In genomic region chr7:97685952-97686351, GRCh38 we compare ENCODE assay signal across 9 cellular contexts. TPM values are rescaled to one million over a fixed set of nuclear protein-coding genes. Genes with fewer than 3 reads are reported as not detected.
"Had no signal": no experiment of that assay in that cellular context is flagged by ENCODE, and none has a peak within 500 bp of the region (broad histone marks: within the 10 kb centered on the region; RNA-seq: fewer than 3 reads in every experiment).

No MANE protein-coding gene starts in this region.

- DNase-seq: IMR-90, KBM-7, KG1 had no signal

- H3K4me2 ChIP-seq: KMS-11 had no signal

- H3K27ac ChIP-seq: HL-60, KMS-11 had no signal

- H3K9ac ChIP-seq: KMS-11 had no signal

- FAIRE-seq: HTR-8/SVneo had no signal

RNA-seq across cellular contexts. Expression of gene TAC1, which starts 45.9 kb away (rescaled TPM):
- total RNA-seq: HT-29, HT1080, IMR-90 had no signal
- polyA plus RNA-seq: IgD-negative memory B cell, IMR-90 had no signal
